Comparison of ENCODE assay signal across 9 cellular contexts in the genomic region with DNA sequence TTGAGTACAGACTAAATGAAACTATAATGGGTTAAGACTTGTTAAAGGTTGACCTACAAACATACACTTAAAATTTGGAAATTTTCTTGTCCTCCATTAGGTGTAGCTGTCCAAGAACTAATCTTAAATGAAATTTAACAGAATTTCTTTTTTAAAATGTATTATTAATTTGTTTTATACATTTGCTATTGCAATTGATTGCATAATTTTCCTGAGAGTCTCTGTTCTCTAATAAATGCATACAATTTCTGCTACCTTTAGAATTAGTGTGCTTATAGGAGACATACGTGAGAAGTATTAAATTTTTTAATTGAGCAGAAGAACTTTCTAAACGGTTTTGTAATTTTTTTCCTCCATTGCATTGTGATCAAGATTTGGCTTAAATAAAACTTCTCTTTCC. TPM values are rescaled to one million over a fixed set of nuclear protein-coding genes. Genes with fewer than 3 reads are reported as not detected.
DNase-seq lines count a peak whose midpoint lies in the region; ATAC-seq and TF ChIP-seq lines count a peak whose summit lies in the region.
"Had no signal": no experiment of that assay in that cellular context is flagged by ENCODE, and none has a peak within 500 bp of the region (broad histone marks: within the 10 kb centered on the region; RNA-seq: fewer than 3 reads in every experiment).

No MANE protein-coding gene starts in this region.

- H3K27me3 Mint-ChIP-seq in activated CD4-positive, alpha-beta T cell treated with anti-CD3 and anti-CD28 coated beads for 36 hours, result no peaks in the 10 kb centered on the region
- no peaks in the 10 kb centered on the region for H3K27me3 Mint-ChIP-seq in T-helper 17 cell

- peak overlapping the region; percentile 82 for H3K4me3 Mint-ChIP-seq in activated CD4-positive, alpha-beta T cell treated with anti-CD3 and anti-CD28 coated beads for 36 hours
- peak overlapping the region; percentile 100 for H3K4me3 Mint-ChIP-seq in T-helper 17 cell

- TF ChIP-seq CTCF in foreskin fibroblast (IDR thresholded peaks at IDR 0.05; ENCODE audit: low read depth, low read length), result no peak
- no peak for TF ChIP-seq CTCF in smooth muscle cell (IDR thresholded peaks at IDR 0.05; ENCODE audit: borderline replicate concordance, insufficient read depth, poor library complexity, severe bottlenecking)

- no peaks in the 10 kb centered on the region for H3K9me3 Mint-ChIP-seq in activated CD4-positive, alpha-beta T cell treated with anti-CD3 and anti-CD28 coated beads for 36 hours (ENCODE audit: low read depth)

- 82% methylated on average over 2 of the region's 2 CpGs for WGBS in smooth muscle cell (ENCODE audit: low lambda C conversion rate)

- H3F3A ChIP-seq in smooth muscle cell (ENCODE audit: low read depth), result no peaks in the 10 kb centered on the region

- H3K9ac ChIP-seq in smooth muscle cell (ENCODE audit: low read depth), result no peak overlapping the region

- H3K27ac Mint-ChIP-seq in activated CD4-positive, alpha-beta T cell treated with anti-CD3 and anti-CD28 coated beads for 36 hours, result no peak overlapping the region
- H3K27ac Mint-ChIP-seq in T-helper 17 cell, result peak overlapping the region; percentile 99

- H3K36me3 Mint-ChIP-seq in activated CD4-positive, alpha-beta T cell treated with anti-CD3 and anti-CD28 coated beads for 36 hours (ENCODE audit: low read depth), result peaks cover 8% of the 10 kb centered on the region
- H3K36me3 Mint-ChIP-seq in T-helper 17 cell (ENCODE audit: low read depth), result peaks cover 5% of the 10 kb centered on the region

- peak overlapping the region; percentile 96 for H2AFZ ChIP-seq in smooth muscle cell (ENCODE audit: low read depth)

- no peaks in the 10 kb centered on the region for H3K36me3 ChIP-seq in smooth muscle cell (ENCODE audit: low read depth)

- H3K27ac ChIP-seq in smooth muscle cell (ENCODE audit: low read depth), result no peak overlapping the region

- peaks cover 45% of the 10 kb centered on the region for H3K79me2 ChIP-seq in smooth muscle cell (ENCODE audit: low read depth)

- no peaks in the 10 kb centered on the region for H3K27me3 ChIP-seq in smooth muscle cell (ENCODE audit: low read depth)
- H3K27me3 ChIP-seq: tibial nerve had no signal

- peaks cover 12% of the 10 kb centered on the region for H3K4me1 ChIP-seq in smooth muscle cell (ENCODE audit: low read depth)

- H3K4me2 ChIP-seq in smooth muscle cell, result peak overlapping the region; percentile 94

- CTCF ChIA-PET in activated CD4-positive, alpha-beta T cell treated with anti-CD3 and anti-CD28 coated beads for 36 hours (lab: Charles Lee), result interaction anchor here (1.0 kb wide), 2 partner anchors 43 to 45 kb away, joined by 3 to 4 read pairs; no protein-coding TSS in a partner anchor

- no peak for ATAC-seq in activated CD4-positive, alpha-beta T cell treated with anti-CD3 and anti-CD28 coated beads for 36 hours
- ATAC-seq in T-helper 17 cell, result no peak
- no peak for ATAC-seq in HG03342 (IDR thresholded peaks at IDR 0.05; ENCODE audit: unreplicated experiment)

- H3K9me3 ChIP-seq in T-helper 17 cell (ENCODE audit: control insufficient read depth, low read length, poor library complexity, severe bottlenecking) (no peaks in the 10 kb centered on the region), smooth muscle cell (replicated peaks; ENCODE audit: low read depth) (no peaks in the 10 kb centered on the region)
- H3K9me3 ChIP-seq: tibial nerve had no signal

- POLR2A ChIA-PET in activated CD4-positive, alpha-beta T cell treated with anti-CD3 and anti-CD28 coated beads for 36 hours (lab: Charles Lee), result interaction anchor here (0.7 kb wide), 1 partner anchor 22 kb away, joined by 3 read pairs; no protein-coding TSS in a partner anchor

- DNase-seq in activated CD4-positive, alpha-beta T cell treated with anti-CD3 and anti-CD28 coated beads for 36 hours, result no peak
- no peak for DNase-seq in activated CD4-positive, alpha-beta T cell treated with anti-CD3 and anti-CD28 coated beads, Interleukin-2, amount 50 U/mL, for 1 hour
- DNase-seq in T-helper 17 cell (no peak), foreskin fibroblast (peak in 1 of 2 donors; percentile 3), smooth muscle cell (lab: John Stamatoyannopoulos, UW; ENCODE audit: unreplicated experiment) (no peak), COLO829 (ENCODE audit: low spot score) (no peak), retina (no peak)

- no peaks in the 10 kb centered on the region for H4K20me1 ChIP-seq in smooth muscle cell (ENCODE audit: low read depth)

- H3K4me1 Mint-ChIP-seq in activated CD4-positive, alpha-beta T cell treated with anti-CD3 and anti-CD28 coated beads for 36 hours, result peaks cover 26% of the 10 kb centered on the region
- H3K4me1 Mint-ChIP-seq in T-helper 17 cell, result peaks cover 24% of the 10 kb centered on the region

- peak overlapping the region; percentile 95 to 98 for H3K4me3 ChIP-seq in foreskin fibroblast (ENCODE audit: low read depth in 1 of 2, low read length in 2 of 2)
- H3K4me3 ChIP-seq in smooth muscle cell, result peak overlapping the region; percentile 75

- intact Hi-C loops in activated CD4-positive, alpha-beta T cell treated with anti-CD3 and anti-CD28 coated beads for 36 hours (cut with DNase I, micrococcal nuclease), result loop anchor here (5.0 kb wide), 4 partner anchors 252 to 872 kb away; a partner anchor contains a TSS

RNA-seq across cellular contexts. Expression of a gene that starts 1.5 kb away (rescaled TPM):
- 1 to 10 TPM; 7.6 to 7.8 TPM for total RNA-seq in activated CD4-positive, alpha-beta T cell treated with anti-CD3 and anti-CD28 coated beads for 36 hours
- total RNA-seq in T-helper 17 cell, result 1 to 10 TPM; 5.8 to 8.1 TPM
- 32.3 and 43.6 TPM in 2 replicates for total RNA-seq in smooth muscle cell
- polyA plus RNA-seq in smooth muscle cell, result 8.9 and 11.0 TPM in 2 replicates
